In the genomic region with DNA sequence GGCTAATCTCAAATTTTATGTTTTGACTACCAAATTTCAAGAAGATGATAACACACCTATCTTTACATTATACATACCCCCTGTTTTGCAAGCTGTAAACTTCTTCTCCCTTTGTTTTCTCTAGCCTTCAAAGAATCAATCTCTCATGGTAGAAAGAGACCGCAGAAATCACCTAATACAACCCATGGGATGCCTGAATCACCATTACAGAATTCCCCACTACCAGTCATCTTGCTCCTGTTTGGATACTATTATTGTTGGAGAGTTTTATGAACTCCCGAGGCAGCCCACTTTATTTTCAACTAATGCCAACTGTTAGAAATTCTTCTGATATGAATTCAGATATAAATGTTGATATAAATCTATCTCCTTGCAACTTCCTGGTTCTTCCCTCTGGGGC, we compare ENCODE assay signal across 26 cellular contexts.
"Had no signal": no experiment of that assay in that cellular context is flagged by ENCODE, and none has a peak within 500 bp of the region (broad histone marks: within the 10 kb centered on the region; RNA-seq: fewer than 3 reads in every experiment).

No MANE protein-coding gene starts in this region.

- H3K4me1 ChIP-seq: breast epithelium, colonic mucosa, testis, uterus had no signal

- ATAC-seq: activated CD8-positive, alpha-beta memory T cell treated with anti-CD3 and anti-CD28 coated beads, Interleukin-2, amount 10 ng/mL, durations not matched to agents 7 days and 5 days; activated CD8-positive, alpha-beta T cell treated with anti-CD3 and anti-CD28 coated beads for 36 hours; activated naive CD8-positive, alpha-beta T cell treated with anti-CD3 and anti-CD28 coated beads, Interleukin-2, amount 50 U/mL, for 24 hours; left colon; mucosa of descending colon; sciatic nerve; T-cell had no signal

- DNase-seq: activated CD4-positive, alpha-beta T cell treated with anti-CD3 and anti-CD28 coated beads, Interleukin-2, amount 10 ng/mL, durations not matched to agents 7 days and 5 days; activated CD4-positive, CD25-positive, alpha-beta regulatory T cell treated with anti-CD3 and anti-CD28 coated beads, Interleukin-2, amount 50 U/mL, for 72 hours; activated CD8-positive, alpha-beta memory T cell treated with anti-CD3 and anti-CD28 coated beads, Interleukin-2, amount 10 ng/mL, durations not matched to agents 7 days and 5 days; activated CD8-positive, alpha-beta T cell treated with anti-CD3 and anti-CD28 coated beads for 36 hours; activated gamma-delta T cell; activated naive CD4-positive, alpha-beta T cell treated with anti-CD3 and anti-CD28 coated beads, Interleukin-2, amount 50 U/mL, for 16 hours; activated naive CD8-positive, alpha-beta T cell treated with anti-CD3 and anti-CD28 coated beads, Interleukin-2, amount 50 U/mL, for 24 hours; colonic mucosa; erythroblast; foreskin melanocyte; head of caudate nucleus; hypothalamus; left colon; mesendoderm; mucosa of descending colon; nucleus accumbens; stimulated activated CD4-positive, alpha-beta T cell treated with anti-CD3 and anti-CD28 coated beads, Interleukin-2, amount 100 ng/mL, for 48 hours; stimulated activated CD8-positive, alpha-beta memory T cell treated with anti-CD3 and anti-CD28 coated beads, Interleukin-4, amount 100 ng/mL, for 48 hours; stimulated activated naive CD4-positive, alpha-beta T cell; T-cell; testis; trophoblast cell; uterus; WERI-Rb-1 had no signal

- H3K36me3 ChIP-seq: breast epithelium, colonic mucosa, WERI-Rb-1 had no signal

- H3K9me3 ChIP-seq: breast epithelium, colonic mucosa, mucosa of descending colon, testis, uterus had no signal

- H3K27ac ChIP-seq: breast epithelium, colonic mucosa, testis, uterus, WERI-Rb-1 had no signal

- H3K4me3 ChIP-seq: breast epithelium, colonic mucosa, mucosa of descending colon, testis, uterus had no signal

- H3K27me3 ChIP-seq: breast epithelium, colonic mucosa, testis, uterus had no signal
